Comparison of ENCODE assay signal across 22 cellular contexts in the genomic region with DNA sequence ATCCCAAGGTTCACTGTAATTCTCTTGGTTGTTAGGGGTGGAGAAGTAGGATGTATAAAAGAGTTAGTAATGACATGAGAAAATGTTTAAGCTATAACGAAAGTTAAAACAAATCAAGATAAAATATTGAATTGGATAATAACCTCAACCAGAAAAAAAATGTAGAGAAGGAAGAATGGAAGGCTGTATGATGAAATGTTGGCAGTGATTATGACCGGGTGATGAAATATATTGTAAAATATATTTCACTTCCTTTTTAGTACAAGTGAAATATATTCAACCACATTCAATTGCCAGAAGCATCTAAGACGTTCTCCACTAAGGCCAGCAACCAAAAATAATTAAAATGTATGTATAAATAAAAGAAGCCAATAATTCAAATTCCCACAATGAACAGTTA.
"Had no signal": no experiment of that assay in that cellular context is flagged by ENCODE, and none has a peak within 500 bp of the region (broad histone marks: within the 10 kb centered on the region; RNA-seq: fewer than 3 reads in every experiment).

No MANE protein-coding gene starts in this region.

- H3K4me1 Mint-ChIP-seq: activated naive CD4-positive, alpha-beta T cell treated with anti-CD3 and anti-CD28 coated beads, Interleukin-2, amount 10 ng/mL, durations not matched to agents 7 days and 5 days; endodermal cell; memory B cell had no signal

- H3K27me3 Mint-ChIP-seq: activated naive CD4-positive, alpha-beta T cell treated with anti-CD3 and anti-CD28 coated beads, Interleukin-2, amount 10 ng/mL, durations not matched to agents 7 days and 5 days; memory B cell had no signal

- H3K9me3 ChIP-seq: esophagus squamous epithelium, gastroesophageal sphincter, pancreas had no signal

- H3K4me1 ChIP-seq: esophagus squamous epithelium, gastroesophageal sphincter, heart left ventricle, pancreas, tibial artery had no signal

- H3K9me3 Mint-ChIP-seq: activated T-cell treated with anti-CD3 and anti-CD28 coated beads, Interleukin-2, amount 50 U/mL, for 72 hours; memory B cell; natural killer cell treated with Interleukin-12 subunit alpha and Interleukin-12 subunit beta and Interleukin-15 and Interleukin-18, amount 100 ng/mL, for 72 hours had no signal

- H3K4me3 Mint-ChIP-seq: activated naive CD4-positive, alpha-beta T cell treated with anti-CD3 and anti-CD28 coated beads, Interleukin-2, amount 10 ng/mL, durations not matched to agents 7 days and 5 days; activated T-cell treated with anti-CD3 and anti-CD28 coated beads, Interleukin-2, amount 50 U/mL, for 72 hours; endodermal cell; memory B cell; natural killer cell treated with Interleukin-12 subunit alpha and Interleukin-12 subunit beta and Interleukin-15 and Interleukin-18, amount 100 ng/mL, for 72 hours had no signal

- H3K27me3 ChIP-seq: esophagus squamous epithelium, gastroesophageal sphincter, heart left ventricle, pancreas, tibial artery had no signal

- H3K4me3 ChIP-seq: esophagus squamous epithelium, gastroesophageal sphincter, heart left ventricle, pancreas, tibial artery had no signal

- H3K36me3 ChIP-seq: esophagus squamous epithelium, gastroesophageal sphincter, heart left ventricle, pancreas, tibial artery had no signal

- FAIRE-seq: islet of Langerhans, pancreas had no signal

- ATAC-seq: activated T-cell treated with anti-CD3 and anti-CD28 coated beads, Interleukin-2, amount 50 U/mL, for 72 hours; gastroesophageal sphincter; heart left ventricle; left colon; natural killer cell treated with Interleukin-12 subunit alpha and Interleukin-12 subunit beta and Interleukin-15 and Interleukin-18, amount 100 ng/mL, for 72 hours; pancreas; right cardiac atrium; stimulated activated naive CD8-positive, alpha-beta T cell treated with anti-CD3 and anti-CD28 coated beads, Interleukin-15, Interleukin-2, amounts not matched to agents 100 U/mL and 50 U/mL, for 24 hours had no signal

- H3K27ac Mint-ChIP-seq: activated naive CD4-positive, alpha-beta T cell treated with anti-CD3 and anti-CD28 coated beads, Interleukin-2, amount 10 ng/mL, durations not matched to agents 7 days and 5 days; activated T-cell treated with anti-CD3 and anti-CD28 coated beads, Interleukin-2, amount 50 U/mL, for 72 hours; endodermal cell; memory B cell; natural killer cell treated with Interleukin-12 subunit alpha and Interleukin-12 subunit beta and Interleukin-15 and Interleukin-18, amount 100 ng/mL, for 72 hours had no signal

- H3K36me3 Mint-ChIP-seq: activated naive CD4-positive, alpha-beta T cell treated with anti-CD3 and anti-CD28 coated beads, Interleukin-2, amount 10 ng/mL, durations not matched to agents 7 days and 5 days; memory B cell; natural killer cell treated with Interleukin-12 subunit alpha and Interleukin-12 subunit beta and Interleukin-15 and Interleukin-18, amount 100 ng/mL, for 72 hours had no signal

- DNase-seq: activated CD4-positive, alpha-beta T cell treated with anti-CD3 and anti-CD28 coated beads for 4 hours; activated CD4-positive, alpha-beta T cell treated with anti-CD3 and anti-CD28 coated beads, Interleukin-2, amount 50 U/mL, for 48 hours; activated CD4-positive, CD25-positive, alpha-beta regulatory T cell; activated effector memory CD4-positive, alpha-beta T cell treated with anti-CD3 and anti-CD28 coated beads, Interleukin-2, amount 50 U/mL, for 16 hours; activated naive CD4-positive, alpha-beta T cell treated with anti-CD3 and anti-CD28 coated beads, Interleukin-2, amount 10 ng/mL, durations not matched to agents 7 days and 5 days; activated T-cell treated with anti-CD3 and anti-CD28 coated beads, Interleukin-2, amount 50 U/mL, for 72 hours; amygdala; cerebellar nuclear complex; cortex of kidney; endodermal cell; esophagus squamous epithelium; heart left ventricle; left colon; pancreas; right cardiac atrium; stimulated activated CD4-positive, alpha-beta T cell treated with anti-CD3 and anti-CD28 coated beads, Interleukin-4, amount 100 ng/mL, for 4 hours; stimulated activated naive CD8-positive, alpha-beta T cell treated with anti-CD3 and anti-CD28 coated beads, Interleukin-15, Interleukin-2, amounts not matched to agents 100 U/mL and 50 U/mL, for 24 hours; tibial artery had no signal

- H3K27ac ChIP-seq: esophagus squamous epithelium, gastroesophageal sphincter, heart left ventricle, pancreas, tibial artery had no signal
